ENCODE assay signal across 32 cellular contexts in genomic region chr5:1850324-1851154, GRCh38. TPM values are rescaled to one million over a fixed set of nuclear protein-coding genes. Genes with fewer than 3 reads are reported as not detected.
A peak's percentile ranks its signal among the peaks of the same experiment; 100 is the strongest.
DNase-seq lines count a peak whose midpoint lies in the region; ATAC-seq, FAIRE-seq and TF ChIP-seq lines count a peak whose summit lies in the region.
"Had no signal": no experiment of that assay in that cellular context is flagged by ENCODE, and none has a peak within 500 bp of the region (broad histone marks: within the 10 kb centered on the region; RNA-seq: fewer than 3 reads in every experiment).

No MANE protein-coding gene starts in this region.

- H3K4me3 ChIP-seq in H1 (ENCODE audit: extremely low read depth in 1 of 4, insufficient read depth in 2 of 4, low read depth in 3 of 4, low read length in 4 of 4) = peak overlapping the region; percentile 28 to 57 (median 46); a peak in 6 of 8 replicates
- no peak overlapping the region for H3K4me3 ChIP-seq in kidney (ENCODE audit: low read length in 2 of 2)
- H3K4me3 ChIP-seq: A549, upper lobe of right lung had no signal

- TF ChIP-seq EP300 in H1 (IDR thresholded peaks at IDR 0.05; ENCODE audit: borderline replicate concordance in 1 of 2, low read depth in 2 of 2, low read length in 2 of 2) = no peak

- no peaks in the 10 kb centered on the region for H3K9me3 ChIP-seq in H1 (ENCODE audit: insufficient read depth in 2 of 2, low read depth in 1 of 2, low read length in 1 of 2)
- H3K9me3 ChIP-seq in kidney (ENCODE audit: control insufficient read depth in 1 of 2, low read length in 2 of 2) = no peaks in the 10 kb centered on the region
- H3K9me3 ChIP-seq: A549, upper lobe of right lung had no signal

- H2BK120ac ChIP-seq in H1 (replicated peaks; ENCODE audit: low read depth, low read length) = peak overlapping the region; percentile 72

- H2AFZ ChIP-seq in H1 (ENCODE audit: low read length) = 0 out of 2 replicates have a peak overlapping the region, but pooled peaks have one; percentile 2

- CTCF ChIA-PET in H1 (lab: Charles Lee; ENCODE audit: partially characterized antibody) = no interaction called here

- no peak for TF ChIP-seq RAD21 in H1 (IDR thresholded peaks at IDR 0.05 in 1 of 2, conservative IDR thresholded peaks at IDR 0.05 in 1 of 2; ENCODE audit: low read depth in 2 of 2, low read length in 2 of 2)

- no peaks in the 10 kb centered on the region for H3K79me1 ChIP-seq in H1 (ENCODE audit: low read depth, low read length)

- peak overlapping the region; percentile 81 for H3K4ac ChIP-seq in H1 (replicated peaks; ENCODE audit: insufficient read length, low read depth, low read length)

- WGBS in H1 (ENCODE audit: extremely low coverage in 1 of 2, insufficient coverage in 1 of 2, insufficient read length in 1 of 2, insufficient replicate concordance in 2 of 2, low coverage in 1 of 2, low lambda C conversion rate in 2 of 2, missing lambda C conversion rate in 1 of 2), 2 experiments = 69% methylated on average over 27 of the region's 29 CpGs; no CpG with 5 or more reads in 1 of the 2 experiments

- FAIRE-seq in H1 (lab: Jason Lieb, UNC) (no peak), kidney (lab: Jason Lieb, UNC) (no peak)
- FAIRE-seq: A549, keratinocyte, RCC 7860 had no signal

- no peak for ATAC-seq in Right ventricle myocardium inferior
- ATAC-seq in left cardiac atrium = no peak
- no peak for ATAC-seq in HG03378 (IDR thresholded peaks at IDR 0.05; ENCODE audit: unreplicated experiment)
- ATAC-seq: A549; naive thymus-derived CD4-positive, alpha-beta T cell; stimulated activated naive B cell treated with anti-CD40 and anti-IgM and Interleukin-4, amounts not matched to agents 10 μg/mL and 1 μg/mL and 100 μg/mL, for 72 hours; upper lobe of right lung had no signal

- peak overlapping the region in 1 of 4 experiments; percentile 26; a peak in 1 of 7 replicates for H3K9ac ChIP-seq in H1 (replicated peaks in 1 of 4; ENCODE audit: extremely low read depth in 1 of 4, low read depth in 3 of 4, low read length in 3 of 4)
- H3K9ac ChIP-seq in kidney (ENCODE audit: low read length in 2 of 2) = no peak overlapping the region

- H4K5ac ChIP-seq in H1 (ENCODE audit: insufficient read length, low read depth, low read length) = no peak overlapping the region

- no peak for TF ChIP-seq POLR2A in H1 (IDR thresholded peaks at IDR 0.05; ENCODE audit: control extremely low read depth in 1 of 2, low read depth in 2 of 2, low read length in 2 of 2)

- no peak for TF ChIP-seq CTCF in H1 (IDR thresholded peaks at IDR 0.05; ENCODE audit: control extremely low read depth in 1 of 3, insufficient read depth in 1 of 3, low read depth in 1 of 3, low read length in 3 of 3)
- TF ChIP-seq CTCF in kidney (IDR thresholded peaks at IDR 0.05; ENCODE audit: borderline replicate concordance, extremely low read depth, insufficient read depth) = no peak

- peak overlapping the region; percentile 86 for H4K91ac ChIP-seq in H1 (replicated peaks; ENCODE audit: insufficient read length, low read length)

- intact Hi-C loops in Right ventricle myocardium inferior (cut with DNase I) (no loop called here), left cardiac atrium (cut with DNase I) (no loop called here), kidney (cut with DNase I) (no loop called here)

- H4K8ac ChIP-seq in H1 (ENCODE audit: extremely low read depth, insufficient read depth, low read length) = no peak overlapping the region; the same call in 1 of the 2 replicates

- 0 out of 2 replicates have a peak overlapping the region, but pooled peaks have one; percentile 94 for H2BK15ac ChIP-seq in H1 (ENCODE audit: low read length)

- H3K23ac ChIP-seq in H1 (ENCODE audit: insufficient read length) = no peak overlapping the region

- H3K14ac ChIP-seq in H1 (ENCODE audit: insufficient read length) = no peak overlapping the region

- H4K20me1 ChIP-seq in H1 (replicated peaks in 1 of 2; ENCODE audit: control insufficient read depth in 1 of 2, insufficient read depth in 2 of 2, low read length in 2 of 2) = peaks cover 0 to 2% of the 10 kb centered on the region in 2 experiments

- H3K27me3 ChIP-seq in H1 (replicated peaks in 1 of 4; ENCODE audit: control insufficient read depth in 3 of 4, extremely low read depth in 1 of 4, insufficient read depth in 3 of 4, low read length in 3 of 4) = peaks cover 9 to 76% (median 57%) of the 10 kb centered on the region in 4 experiments

- no peak overlapping the region for H2BK20ac ChIP-seq in H1 (ENCODE audit: low read length)

- peak overlapping the region; percentile 98; the same call in 1 of the 2 replicates for H2BK12ac ChIP-seq in H1 (ENCODE audit: low read depth, low read length)

- peak overlapping the region; percentile 89 to 96 for H3K4me2 ChIP-seq in H1 (ENCODE audit: insufficient read depth in 1 of 2, low read depth in 2 of 2, low read length in 2 of 2)
- H3K4me2 ChIP-seq: A549 had no signal

- H3K27ac ChIP-seq in H1 (ENCODE audit: low read depth, low read length) = no peak overlapping the region
- no peak overlapping the region for H3K27ac ChIP-seq in kidney (ENCODE audit: low read depth in 2 of 2, low read length in 2 of 2)
- H3K27ac ChIP-seq: A549, brain microvascular endothelial cell, upper lobe of right lung, WERI-Rb-1 had no signal

- peak overlapping the region; percentile 98; the same call in 1 of the 2 replicates for H2AK5ac ChIP-seq in H1 (ENCODE audit: low read depth, low read length)

- H3K4me1 ChIP-seq in H1 (replicated peaks in 1 of 4; ENCODE audit: control insufficient read depth in 3 of 4, insufficient read depth in 4 of 4, low read length in 3 of 4) (peaks cover 0 to 15% (median 10%) of the 10 kb centered on the region in 4 experiments; a peak in 5 of 7 replicates), kidney (ENCODE audit: control insufficient read depth in 1 of 2, insufficient read depth in 1 of 2, low read depth in 1 of 2, low read length in 2 of 2) (no peaks in the 10 kb centered on the region)
- H3K4me1 ChIP-seq: A549, upper lobe of right lung had no signal

- no peaks in the 10 kb centered on the region for H3K79me2 ChIP-seq in H1 (ENCODE audit: control insufficient read depth in 1 of 2, insufficient read depth in 2 of 2, low read length in 2 of 2)

- H2BK5ac ChIP-seq in H1 (ENCODE audit: low read depth, low read length) = peak overlapping the region; percentile 40; the same call in 1 of the 2 replicates

- H3K56ac ChIP-seq in H1 (replicated peaks; ENCODE audit: insufficient read length, low read depth, low read length) = no peak overlapping the region

- H3K18ac ChIP-seq in H1 (ENCODE audit: extremely low read depth, low read length) = no peak overlapping the region; the same call in 1 of the 2 replicates

- POLR2A ChIA-PET in H1 (lab: Charles Lee; ENCODE audit: partially characterized antibody) = no interaction called here

- H3K23me2 ChIP-seq in H1 (ENCODE audit: low read depth, low read length) = peaks cover 6% of the 10 kb centered on the region; the same call in 1 of the 2 replicates

- DNase-seq in Right ventricle myocardium inferior (ENCODE audit: missing footprints) (peak; percentile 21), left cardiac atrium (no peak), H1 (ENCODE audit: low read depth in 1 of 2, low spot score in 2 of 2) (no peak), kidney (peak; percentile 51), NOMO-1 treated with dmso at 0.1 percent for 144 hours (lab: John Stamatoyannopoulos, UW; ENCODE audit: unreplicated experiment) (no peak), NCI-H2029 (lab: John Stamatoyannopoulos, UW) (no peak)
- DNase-seq in stimulated activated CD8-positive, alpha-beta memory T cell treated with anti-CD3 and anti-CD28 coated beads, Interleukin-4, amount 100 ng/mL, for 48 hours = no peak
- DNase-seq: activated CD4-positive, alpha-beta T cell treated with anti-CD3 and anti-CD28 coated beads for 48 hours; activated CD8-positive, alpha-beta memory T cell treated with anti-CD3 and anti-CD28 coated beads for 24 hours; activated T-cell treated with anti-CD3 and anti-CD28 coated beads for 4 hours; amniotic stem cell; brain microvascular endothelial cell; CD4-positive, alpha-beta T cell; hippocampal formation; midbrain; MV-4-11; naive thymus-derived CD4-positive, alpha-beta T cell; NCI-H146; NCI-H82; occipital lobe; stimulated activated naive B cell treated with anti-CD40 and anti-IgM and Interleukin-4, amounts not matched to agents 10 μg/mL and 1 μg/mL and 100 μg/mL, for 72 hours; substantia nigra; T1000; upper lobe of right lung; WERI-Rb-1 had no signal

- H3K36me3 ChIP-seq in H1 (ENCODE audit: control insufficient read depth in 2 of 4, insufficient read depth in 4 of 4, low read length in 3 of 4) (no peaks in the 10 kb centered on the region), kidney (ENCODE audit: control insufficient read depth in 1 of 2, insufficient read depth in 2 of 2, low read length in 2 of 2) (no peaks in the 10 kb centered on the region)
- H3K36me3 ChIP-seq: brain microvascular endothelial cell, upper lobe of right lung, WERI-Rb-1 had no signal

RNA-seq across cellular contexts. Expression of gene IRX4, which starts 32.2 kb away (rescaled TPM):
- total RNA-seq in Right ventricle myocardium inferior = 17.6 TPM
- total RNA-seq in left cardiac atrium = under 1 TPM; 0.18 to 0.50 TPM
- total RNA-seq in H1 (2021; fragmentation: NEBNext Ultra II Directional; extraction: Animal tissue kit (Norgen Biotek cat#: 25700)) = 0.82 and 1.2 TPM in 2 replicates
- polyA plus RNA-seq in H1 (2011; rRNA removed) = 0.45 and 0.97 TPM in 2 replicates
- 0.87 TPM for polyA plus RNA-seq in H1 (2011; cell fraction: cytosol; rRNA removed)
- 1.8 TPM for polyA plus RNA-seq in H1 (2011; cell fraction: nucleus; rRNA removed)
- 0.40 to 1.2 TPM (median 1.1 TPM) in 4 replicates for polyA plus RNA-seq in H1 (2012, experiment 1 of 2)
- polyA plus RNA-seq in H1 (2012, experiment 2 of 2) = 1.1 TPM
- 1.0 TPM for polyA plus RNA-seq in H1 (2013, experiment 1 of 2)
- polyA plus RNA-seq in H1 (2013, experiment 2 of 2) = 0.75 TPM
- 0.16 and 0.44 TPM in 2 replicates for polyA minus RNA-seq in H1 (2011; rRNA and poly(A)+ RNA removed)
- polyA minus RNA-seq in H1 (2011; cell fraction: cytosol; rRNA and poly(A)+ RNA removed) = 0.95 TPM
- 0.50 TPM for polyA minus RNA-seq in H1 (2011; cell fraction: nucleus; rRNA and poly(A)+ RNA removed)
- not detected for total RNA-seq in kidney
- not detected for polyA plus RNA-seq in kidney (ENCODE audit: insufficient read depth, low read depth, low replicate concordance)
- total RNA-seq: activated T-helper 2 cell treated with anti-CD3 and anti-CD28 coated beads, Interferon-gamma antibody, Interleukin-2, Interleukin-4, amounts not matched to agents 10 μg/mL and 5 μg/mL and 100 μg/mL, durations not matched to agents 14 hours and 24 hours and 36 hours; CD4-positive, alpha-beta T cell; H4; naive thymus-derived CD4-positive, alpha-beta T cell; occipital lobe; upper lobe of right lung had no signal
- polyA plus RNA-seq: IgD-negative memory B cell; naive thymus-derived CD4-positive, alpha-beta T cell had no signal

RNA-seq across cellular contexts. Expression of gene NDUFS6, which starts 49.3 kb away (rescaled TPM):
- 134 TPM for total RNA-seq in Right ventricle myocardium inferior
- total RNA-seq in left cardiac atrium = 10 to 100 TPM; 84.2 to 86.1 TPM
- total RNA-seq in H1 (2021; fragmentation: NEBNext Ultra II Directional; extraction: Animal tissue kit (Norgen Biotek cat#: 25700)) = 72.7 and 77.1 TPM in 2 replicates
- polyA plus RNA-seq in H1 (2011; rRNA removed) = 191 and 302 TPM in 2 replicates
- 224 TPM for polyA plus RNA-seq in H1 (2011; cell fraction: cytosol; rRNA removed)
- 78.2 TPM for polyA plus RNA-seq in H1 (2011; cell fraction: nucleus; rRNA removed)
- polyA plus RNA-seq in H1 (2012, experiment 1 of 2) = 190 to 231 TPM (median 207 TPM) in 4 replicates
- polyA plus RNA-seq in H1 (2012, experiment 2 of 2) = 78.3 TPM
- 141 TPM for polyA plus RNA-seq in H1 (2013, experiment 1 of 2)
- polyA plus RNA-seq in H1 (2013, experiment 2 of 2) = 146 TPM
- 9.3 and 11.6 TPM in 2 replicates for polyA minus RNA-seq in H1 (2011; rRNA and poly(A)+ RNA removed)
- 55.8 TPM for polyA minus RNA-seq in H1 (2011; cell fraction: cytosol; rRNA and poly(A)+ RNA removed)
- 31.5 TPM for polyA minus RNA-seq in H1 (2011; cell fraction: nucleus; rRNA and poly(A)+ RNA removed)
- 31.1 TPM for total RNA-seq in kidney
- 164 TPM for polyA plus RNA-seq in kidney (ENCODE audit: insufficient read depth, low read depth, low replicate concordance)

RNA-seq across cellular contexts. Expression of gene MRPL36, which starts 50.9 kb away (rescaled TPM):
- total RNA-seq in Right ventricle myocardium inferior = 62.3 TPM
- total RNA-seq in left cardiac atrium = 10 to 100 TPM; 47.3 to 50.9 TPM
- 56.3 and 66.3 TPM in 2 replicates for total RNA-seq in H1 (2021; fragmentation: NEBNext Ultra II Directional; extraction: Animal tissue kit (Norgen Biotek cat#: 25700))
- polyA plus RNA-seq in H1 (2011; rRNA removed) = 81.5 and 85.5 TPM in 2 replicates
- polyA plus RNA-seq in H1 (2011; cell fraction: cytosol; rRNA removed) = 67.1 TPM
- 71.6 TPM for polyA plus RNA-seq in H1 (2011; cell fraction: nucleus; rRNA removed)
- 75.9 to 89.0 TPM (median 80.9 TPM) in 4 replicates for polyA plus RNA-seq in H1 (2012, experiment 1 of 2)
- 102 TPM for polyA plus RNA-seq in H1 (2012, experiment 2 of 2)
- polyA plus RNA-seq in H1 (2013, experiment 1 of 2) = 87.9 TPM
- polyA plus RNA-seq in H1 (2013, experiment 2 of 2) = 91.7 TPM
- 31.6 and 38.0 TPM in 2 replicates for polyA minus RNA-seq in H1 (2011; rRNA and poly(A)+ RNA removed)
- polyA minus RNA-seq in H1 (2011; cell fraction: cytosol; rRNA and poly(A)+ RNA removed) = 32.5 TPM
- polyA minus RNA-seq in H1 (2011; cell fraction: nucleus; rRNA and poly(A)+ RNA removed) = 22.6 TPM
- total RNA-seq in kidney = 29.6 TPM
- polyA plus RNA-seq in kidney (ENCODE audit: insufficient read depth, low read depth, low replicate concordance) = 96.7 TPM

Comparison
In these comparisons a context has a peak if more than half of its experiments do, and no peak if none do; other contexts are left out.
1. DNase-seq: peak in Right ventricle myocardium inferior (single experiment) and kidney (single experiment); none in left cardiac atrium (single experiment), H1 (0 of 2), NOMO-1 treated with dmso at 0.1 percent for 144 hours (single experiment), NCI-H2029 (single experiment) and stimulated activated CD8-positive, alpha-beta memory T cell treated with anti-CD3 and anti-CD28 coated beads, Interleukin-4, amount 100 ng/mL, for 48 hours (single experiment).
2. H3K4me3 ChIP-seq: peak in H1 (4 of 4); none in kidney (0 of 2).